26 cellular contexts compared by ENCODE assay signal in the genomic region with DNA sequence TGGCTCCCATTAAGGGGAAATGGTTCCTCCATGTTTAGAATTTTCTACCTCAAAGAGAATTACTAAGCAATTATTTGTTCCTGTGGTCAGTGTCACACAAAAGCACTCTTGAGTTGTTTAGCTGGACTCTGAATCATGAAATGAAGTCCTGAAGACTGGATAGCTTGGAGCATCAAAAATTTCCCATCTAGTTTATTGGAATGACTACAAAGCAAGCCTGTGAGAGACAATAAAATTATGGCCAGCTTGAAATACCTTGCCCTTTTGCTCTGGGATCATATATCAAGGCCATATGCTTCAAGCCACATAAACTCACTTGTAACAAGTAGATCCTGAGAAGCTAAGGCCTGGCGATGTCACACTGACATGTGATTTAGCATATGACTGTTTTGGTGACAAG.
DNase-seq lines count a peak whose midpoint lies in the region; ATAC-seq and TF ChIP-seq lines count a peak whose summit lies in the region.
"Had no signal": no experiment of that assay in that cellular context is flagged by ENCODE, and none has a peak within 500 bp of the region (broad histone marks: within the 10 kb centered on the region; RNA-seq: fewer than 3 reads in every experiment).

No MANE protein-coding gene starts in this region.

- H3K27me3 ChIP-seq in heart right ventricle, result no peaks in the 10 kb centered on the region
- H3K27me3 ChIP-seq: esophagus muscularis mucosa had no signal

- ATAC-seq in heart right ventricle (no peak), left lobe of liver (no peak), GM21381 (IDR thresholded peaks at IDR 0.05; ENCODE audit: unreplicated experiment) (no peak)
- ATAC-seq: naive thymus-derived CD8-positive, alpha-beta T cell; T-helper 17 cell had no signal

- peaks cover 3 to 43% (median 29%) of the 10 kb centered on the region in 9 donors for H3K4me1 ChIP-seq in heart right ventricle

- no peaks in the 10 kb centered on the region for H3K9me3 Mint-ChIP-seq in IgD-negative memory B cell
- H3K9me3 Mint-ChIP-seq in activated naive CD8-positive, alpha-beta T cell treated with anti-CD3 and anti-CD28 coated beads for 36 hours, result no peaks in the 10 kb centered on the region
- H3K9me3 Mint-ChIP-seq: activated CD4-positive, alpha-beta memory T cell treated with anti-CD3 and anti-CD28 coated beads for 36 hours; CD4-positive, CD25-positive, alpha-beta regulatory T cell; immature natural killer cell; naive thymus-derived CD8-positive, alpha-beta T cell had no signal

- H3K36me3 Mint-ChIP-seq in IgD-negative memory B cell, result peaks cover 6% of the 10 kb centered on the region
- H3K36me3 Mint-ChIP-seq in activated naive CD8-positive, alpha-beta T cell treated with anti-CD3 and anti-CD28 coated beads for 36 hours, result peaks cover 19% of the 10 kb centered on the region
- H3K36me3 Mint-ChIP-seq: activated CD4-positive, alpha-beta memory T cell treated with anti-CD3 and anti-CD28 coated beads for 36 hours; immature natural killer cell had no signal

- H3K4me1 Mint-ChIP-seq in IgD-negative memory B cell, result peaks cover 20 to 30% (median 26%) of the 10 kb centered on the region in 3 donors
- H3K4me1 Mint-ChIP-seq in activated naive CD8-positive, alpha-beta T cell treated with anti-CD3 and anti-CD28 coated beads for 36 hours, result peaks cover 29% of the 10 kb centered on the region

- intact Hi-C loops in heart right ventricle (cut with DNase I), result loop anchor here in 4 of 10 donors (10.0 kb wide), 3 partner anchors 171 to 201 kb away; no protein-coding TSS in a partner anchor
- intact Hi-C loops in cardiac septum (cut with DNase I), result loop anchor here (5.0 kb wide), 1 partner anchor 36 kb away; no protein-coding TSS in a partner anchor

- 96 to 97% methylated on average over 1 of the region's 1 CpG for WGBS in heart right ventricle, 2 donors

- DNase-seq in heart right ventricle (no peak), cardiac septum (ENCODE audit: low spot score) (no peak), astrocyte of the hippocampus (ENCODE audit: low read depth, low spot score) (peak; percentile 40), substantia nigra (lab: John Stamatoyannopoulos, UW) (no peak), left lobe of liver (ENCODE audit: low spot score) (no peak)
- no peak for DNase-seq in activated naive CD8-positive, alpha-beta T cell treated with anti-CD3 and anti-CD28 coated beads for 36 hours
- DNase-seq: activated CD4-positive, alpha-beta memory T cell treated with anti-CD3 and anti-CD28 coated beads for 36 hours; activated gamma-delta T cell treated with Interleukin-2 at 50 U/mL for 16 hours; activated T-cell treated with anti-CD3 and anti-CD28 coated beads for 4 hours; amygdala; CD4-positive, CD25-positive, alpha-beta regulatory T cell; cerebellar nuclear complex; effector memory CD4-positive, alpha-beta T cell; immature natural killer cell; naive thymus-derived CD8-positive, alpha-beta T cell; NCI-H510A; posterior cingulate gyrus; SIG-M5; stimulated activated CD4-positive, alpha-beta T cell treated with anti-CD3 and anti-CD28 coated beads, Interleukin-4, amount 100 ng/mL, for 24 hours; T-helper 17 cell; WERI-Rb-1 had no signal

- H3K36me3 ChIP-seq in heart right ventricle, result peaks cover 0 to 5% (median 0%) of the 10 kb centered on the region in 9 donors
- H3K36me3 ChIP-seq: HAP-1, WERI-Rb-1 had no signal

- no peak overlapping the region for H3K4me3 Mint-ChIP-seq in IgD-negative memory B cell
- no peak overlapping the region for H3K4me3 Mint-ChIP-seq in activated naive CD8-positive, alpha-beta T cell treated with anti-CD3 and anti-CD28 coated beads for 36 hours
- H3K4me3 Mint-ChIP-seq: activated CD4-positive, alpha-beta memory T cell treated with anti-CD3 and anti-CD28 coated beads for 36 hours; CD4-positive, CD25-positive, alpha-beta regulatory T cell; immature natural killer cell; naive thymus-derived CD8-positive, alpha-beta T cell; T-helper 17 cell had no signal

- peak overlapping the region in 2 of 3 donors; percentile 42 to 95 for H3K27ac Mint-ChIP-seq in IgD-negative memory B cell
- no peak overlapping the region for H3K27ac Mint-ChIP-seq in activated naive CD8-positive, alpha-beta T cell treated with anti-CD3 and anti-CD28 coated beads for 36 hours
- H3K27ac Mint-ChIP-seq: activated CD4-positive, alpha-beta memory T cell treated with anti-CD3 and anti-CD28 coated beads for 36 hours; CD4-positive, CD25-positive, alpha-beta regulatory T cell; immature natural killer cell; naive thymus-derived CD8-positive, alpha-beta T cell; T-helper 17 cell had no signal

- TF ChIP-seq CTCF in heart right ventricle (IDR thresholded peaks at IDR 0.05), result no peak

- no peaks in the 10 kb centered on the region for H3K9me3 ChIP-seq in heart right ventricle
- H3K9me3 ChIP-seq: esophagus muscularis mucosa, HAP-1 had no signal

- H3K27ac ChIP-seq in heart right ventricle (peak overlapping the region in 9 of 10 donors; percentile 5 to 81 (median 70)), substantia nigra (ENCODE audit: low read depth, low read length, poor library complexity, severe bottlenecking) (peak overlapping the region; percentile 19)
- H3K27ac ChIP-seq: esophagus muscularis mucosa, WERI-Rb-1 had no signal

- H3K4me3 ChIP-seq in heart right ventricle, result no peak overlapping the region
- H3K4me3 ChIP-seq: esophagus muscularis mucosa, HAP-1, smooth muscle cell had no signal

- H3K27me3 Mint-ChIP-seq in IgD-negative memory B cell, result no peaks in the 10 kb centered on the region
- no peaks in the 10 kb centered on the region for H3K27me3 Mint-ChIP-seq in activated naive CD8-positive, alpha-beta T cell treated with anti-CD3 and anti-CD28 coated beads for 36 hours
- H3K27me3 Mint-ChIP-seq: activated CD4-positive, alpha-beta memory T cell treated with anti-CD3 and anti-CD28 coated beads for 36 hours; CD4-positive, CD25-positive, alpha-beta regulatory T cell; naive thymus-derived CD8-positive, alpha-beta T cell; T-helper 17 cell had no signal
